ENCODE assay signal across 9 cellular contexts in the genomic region with DNA sequence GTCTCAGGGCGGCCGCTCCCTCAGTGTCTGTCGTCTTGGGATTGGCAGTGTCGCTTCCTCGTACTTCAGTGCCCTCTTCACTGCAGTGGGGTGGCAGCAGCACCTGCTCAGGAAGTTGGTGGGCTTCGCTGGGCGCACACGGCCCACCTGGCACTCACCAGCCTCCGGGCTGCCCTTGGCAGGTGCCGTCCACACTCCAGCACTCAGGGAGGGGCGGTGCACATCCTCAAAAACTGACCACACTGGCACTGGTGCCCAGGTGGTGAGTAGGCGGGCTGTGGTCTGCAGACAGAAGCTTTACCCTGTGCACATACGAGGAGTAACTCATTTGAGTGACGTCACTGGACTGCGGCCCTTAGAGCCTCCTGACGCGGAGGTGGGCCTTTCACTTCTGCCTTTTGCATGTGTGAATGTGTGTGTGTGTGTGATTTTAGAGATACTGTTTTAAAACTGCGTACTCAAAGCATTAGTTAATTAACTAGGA.
DNase-seq lines count a peak whose midpoint lies in the region; ATAC-seq lines count a peak whose summit lies in the region.
"Had no signal": no experiment of that assay in that cellular context is flagged by ENCODE, and none has a peak within 500 bp of the region (broad histone marks: within the 10 kb centered on the region; RNA-seq: fewer than 3 reads in every experiment).

No MANE protein-coding gene starts in this region.

- H3K4me1 ChIP-seq in aorta (ENCODE audit: control insufficient read depth in 1 of 2, insufficient read depth in 2 of 2, low read length in 2 of 2) = no peaks in the 10 kb centered on the region

- H3K4me3 ChIP-seq in aorta (ENCODE audit: low read length in 2 of 2) = no peak overlapping the region

- H3K27ac Mint-ChIP-seq in activated CD8-positive, alpha-beta memory T cell treated with anti-CD3 and anti-CD28 coated beads, Interleukin-2, amount 10 ng/mL, durations not matched to agents 7 days and 5 days = no peak overlapping the region

- H3K9me3 Mint-ChIP-seq in activated CD8-positive, alpha-beta memory T cell treated with anti-CD3 and anti-CD28 coated beads, Interleukin-2, amount 10 ng/mL, durations not matched to agents 7 days and 5 days (ENCODE audit: low read depth) = no peaks in the 10 kb centered on the region

- H3K27me3 ChIP-seq in aorta (ENCODE audit: control insufficient read depth in 1 of 2, insufficient read depth in 2 of 2, low read length in 1 of 2) = no peaks in the 10 kb centered on the region

- 96 to 98% methylated on average over 16 to 18 of the region's 18 CpGs for WGBS in aorta, 2 donors

- H3K4me3 Mint-ChIP-seq in activated CD8-positive, alpha-beta memory T cell treated with anti-CD3 and anti-CD28 coated beads, Interleukin-2, amount 10 ng/mL, durations not matched to agents 7 days and 5 days = no peak overlapping the region

- no peaks in the 10 kb centered on the region for H3K4me1 Mint-ChIP-seq in activated CD8-positive, alpha-beta memory T cell treated with anti-CD3 and anti-CD28 coated beads, Interleukin-2, amount 10 ng/mL, durations not matched to agents 7 days and 5 days

- intact Hi-C loops in aorta (cut with DNase I) = no loop called here

- H3K27me3 Mint-ChIP-seq in activated CD8-positive, alpha-beta memory T cell treated with anti-CD3 and anti-CD28 coated beads, Interleukin-2, amount 10 ng/mL, durations not matched to agents 7 days and 5 days = no peaks in the 10 kb centered on the region

- no peak for ATAC-seq in activated CD8-positive, alpha-beta memory T cell treated with anti-CD3 and anti-CD28 coated beads, Interleukin-2, amount 10 ng/mL, durations not matched to agents 7 days and 5 days
- peak; percentile 87 for ATAC-seq in HG02759 (IDR thresholded peaks at IDR 0.05; ENCODE audit: unreplicated experiment)
- ATAC-seq in aorta (ENCODE audit: low FRiP score) = no peak

- no peaks in the 10 kb centered on the region for H3K9me3 ChIP-seq in aorta (ENCODE audit: control insufficient read depth, low read length)

- DNase-seq in activated CD8-positive, alpha-beta memory T cell treated with anti-CD3 and anti-CD28 coated beads, Interleukin-2, amount 50 U/mL, for 4 hours = peak; percentile 9
- no peak for DNase-seq in activated CD8-positive, alpha-beta memory T cell treated with anti-CD3 and anti-CD28 coated beads, Interleukin-2, amount 10 ng/mL, durations not matched to agents 7 days and 5 days
- DNase-seq in NAMALWA (ENCODE audit: low spot score) = peak; percentile 94
- DNase-seq in aorta = peak; percentile 36 to 63
- DNase-seq in Ammon's horn (ENCODE audit: low spot score) = no peak
- DNase-seq in substantia nigra (lab: John Stamatoyannopoulos, UW) = no peak
- no peak for DNase-seq in activated CD4-positive, alpha-beta T cell treated with anti-CD3 and anti-CD28 coated beads, Interleukin-2, amount 50 U/mL, for 48 hours
- DNase-seq: NCI-H2171 treated with DMSO at 0.1 percent for 48 hours had no signal

- H3K27ac ChIP-seq in aorta (ENCODE audit: low read depth in 1 of 2, low read length in 2 of 2) (no peak overlapping the region), substantia nigra (ENCODE audit: low read depth, low read length, poor library complexity, severe bottlenecking) (no peak overlapping the region)

- H3K36me3 Mint-ChIP-seq in activated CD8-positive, alpha-beta memory T cell treated with anti-CD3 and anti-CD28 coated beads, Interleukin-2, amount 10 ng/mL, durations not matched to agents 7 days and 5 days = peaks cover 6% of the 10 kb centered on the region

- peaks cover 0 to 3% of the 10 kb centered on the region in 2 donors for H3K36me3 ChIP-seq in aorta (ENCODE audit: control insufficient read depth in 1 of 2, insufficient read depth in 2 of 2, low read length in 1 of 2)

- CTCF ChIA-PET in activated CD8-positive, alpha-beta memory T cell treated with anti-CD3 and anti-CD28 coated beads, Interleukin-2, amount 10 ng/mL, durations not matched to agents 7 days and 5 days (lab: Charles Lee) = no interaction called here

Comparison
In these comparisons a context has a peak if more than half of its experiments do, and no peak if none do; other contexts are left out.
1. DNase-seq: peak in activated CD8-positive, alpha-beta memory T cell treated with anti-CD3 and anti-CD28 coated beads, Interleukin-2, amount 50 U/mL, for 4 hours (single experiment), NAMALWA (single experiment) and aorta (2 of 2); none in activated CD8-positive, alpha-beta memory T cell treated with anti-CD3 and anti-CD28 coated beads, Interleukin-2, amount 10 ng/mL, durations not matched to agents 7 days and 5 days (single experiment), Ammon's horn (single experiment), substantia nigra (0 of 49) and activated CD4-positive, alpha-beta T cell treated with anti-CD3 and anti-CD28 coated beads, Interleukin-2, amount 50 U/mL, for 48 hours (0 of 2).